1 cellular context compared by ENCODE assay signal in genomic region chr10:28949005-28950004, GRCh38.
TF ChIP-seq lines count a peak whose summit lies in the region.

No MANE protein-coding gene starts in this region.

TF ChIP-seq in K562, 482 proteins besides CTCF, POLR2A, EP300 and RAD21 (continued from another document and continues in another):
- TF ChIP-seq, protein P1, sequence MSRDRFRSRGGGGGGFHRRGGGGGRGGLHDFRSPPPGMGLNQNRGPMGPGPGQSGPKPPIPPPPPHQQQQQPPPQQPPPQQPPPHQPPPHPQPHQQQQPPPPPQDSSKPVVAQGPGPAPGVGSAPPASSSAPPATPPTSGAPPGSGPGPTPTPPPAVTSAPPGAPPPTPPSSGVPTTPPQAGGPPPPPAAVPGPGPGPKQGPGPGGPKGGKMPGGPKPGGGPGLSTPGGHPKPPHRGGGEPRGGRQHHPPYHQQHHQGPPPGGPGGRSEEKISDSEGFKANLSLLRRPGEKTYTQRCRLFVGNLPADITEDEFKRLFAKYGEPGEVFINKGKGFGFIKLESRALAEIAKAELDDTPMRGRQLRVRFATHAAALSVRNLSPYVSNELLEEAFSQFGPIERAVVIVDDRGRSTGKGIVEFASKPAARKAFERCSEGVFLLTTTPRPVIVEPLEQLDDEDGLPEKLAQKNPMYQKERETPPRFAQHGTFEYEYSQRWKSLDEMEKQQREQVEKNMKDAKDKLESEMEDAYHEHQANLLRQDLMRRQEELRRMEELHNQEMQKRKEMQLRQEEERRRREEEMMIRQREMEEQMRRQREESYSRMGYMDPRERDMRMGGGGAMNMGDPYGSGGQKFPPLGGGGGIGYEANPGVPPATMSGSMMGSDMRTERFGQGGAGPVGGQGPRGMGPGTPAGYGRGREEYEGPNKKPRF (IDR thresholded peaks at IDR 0.05; ENCODE audit: low read depth, low read length): no peak
- no peak for TF ChIP-seq HDGF (IDR thresholded peaks at IDR 0.05)
- TF ChIP-seq RNF2 (IDR thresholded peaks at IDR 0.05): peak; percentile 32; the same call in 1 of the 2 replicates
- no peak for TF ChIP-seq ETS2 (tag; IDR thresholded peaks at IDR 0.05; ENCODE audit: borderline replicate concordance, poor library complexity, severe bottlenecking)
- TF ChIP-seq FOXA3 (CRISPR knock-in tag; conservative IDR thresholded peaks at IDR 0.05 in 1 of 2, IDR thresholded peaks at IDR 0.05 in 1 of 2): no peak
- TF ChIP-seq ZNF253 (CRISPR knock-in tag; conservative IDR thresholded peaks at IDR 0.05): no peak
- no peak for TF ChIP-seq ZNF232 (CRISPR knock-in tag; IDR thresholded peaks at IDR 0.05)
- no peak for TF ChIP-seq ZNF778 (CRISPR knock-in tag; IDR thresholded peaks at IDR 0.05)
- TF ChIP-seq ZBTB11 (CRISPR knock-in tag; IDR thresholded peaks at IDR 0.05): no peak
- TF ChIP-seq ZFPM2 (CRISPR knock-in tag; IDR thresholded peaks at IDR 0.05): no peak
- TF ChIP-seq ZNF41 (CRISPR knock-in tag; conservative IDR thresholded peaks at IDR 0.05): 0 out of 2 replicates have a peak, but pooled peaks have one; percentile 5
- TF ChIP-seq, protein P2, sequence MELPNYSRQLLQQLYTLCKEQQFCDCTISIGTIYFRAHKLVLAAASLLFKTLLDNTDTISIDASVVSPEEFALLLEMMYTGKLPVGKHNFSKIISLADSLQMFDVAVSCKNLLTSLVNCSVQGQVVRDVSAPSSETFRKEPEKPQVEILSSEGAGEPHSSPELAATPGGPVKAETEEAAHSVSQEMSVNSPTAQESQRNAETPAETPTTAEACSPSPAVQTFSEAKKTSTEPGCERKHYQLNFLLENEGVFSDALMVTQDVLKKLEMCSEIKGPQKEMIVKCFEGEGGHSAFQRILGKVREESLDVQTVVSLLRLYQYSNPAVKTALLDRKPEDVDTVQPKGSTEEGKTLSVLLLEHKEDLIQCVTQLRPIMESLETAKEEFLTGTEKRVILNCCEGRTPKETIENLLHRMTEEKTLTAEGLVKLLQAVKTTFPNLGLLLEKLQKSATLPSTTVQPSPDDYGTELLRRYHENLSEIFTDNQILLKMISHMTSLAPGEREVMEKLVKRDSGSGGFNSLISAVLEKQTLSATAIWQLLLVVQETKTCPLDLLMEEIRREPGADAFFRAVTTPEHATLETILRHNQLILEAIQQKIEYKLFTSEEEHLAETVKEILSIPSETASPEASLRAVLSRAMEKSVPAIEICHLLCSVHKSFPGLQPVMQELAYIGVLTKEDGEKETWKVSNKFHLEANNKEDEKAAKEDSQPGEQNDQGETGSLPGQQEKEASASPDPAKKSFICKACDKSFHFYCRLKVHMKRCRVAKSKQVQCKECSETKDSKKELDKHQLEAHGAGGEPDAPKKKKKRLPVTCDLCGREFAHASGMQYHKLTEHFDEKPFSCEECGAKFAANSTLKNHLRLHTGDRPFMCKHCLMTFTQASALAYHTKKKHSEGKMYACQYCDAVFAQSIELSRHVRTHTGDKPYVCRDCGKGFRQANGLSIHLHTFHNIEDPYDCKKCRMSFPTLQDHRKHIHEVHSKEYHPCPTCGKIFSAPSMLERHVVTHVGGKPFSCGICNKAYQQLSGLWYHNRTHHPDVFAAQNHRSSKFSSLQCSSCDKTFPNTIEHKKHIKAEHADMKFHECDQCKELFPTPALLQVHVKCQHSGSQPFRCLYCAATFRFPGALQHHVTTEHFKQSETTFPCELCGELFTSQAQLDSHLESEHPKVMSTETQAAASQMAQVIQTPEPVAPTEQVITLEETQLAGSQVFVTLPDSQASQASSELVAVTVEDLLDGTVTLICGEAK (IDR thresholded peaks at IDR 0.05): no peak
- TF ChIP-seq, protein P2 (CRISPR knock-in tag; IDR thresholded peaks at IDR 0.05): no peak
- TF ChIP-seq BDP1 (IDR thresholded peaks at IDR 0.05; ENCODE audit: insufficient read depth, insufficient read length): no peak
- peak; percentile 57 for TF ChIP-seq POLR2H (tag; IDR thresholded peaks at IDR 0.05; ENCODE audit: low read depth)
- TF ChIP-seq ZNF3 (CRISPR knock-in tag; IDR thresholded peaks at IDR 0.05): no peak
- no peak for TF ChIP-seq BRD9 (IDR thresholded peaks at IDR 0.05; ENCODE audit: low read depth, partially characterized antibody)
- TF ChIP-seq ARID1B (IDR thresholded peaks at IDR 0.05): peak; percentile 15; the same call in 1 of the 2 replicates
- no peak for TF ChIP-seq BRF2 (IDR thresholded peaks at IDR 0.05; ENCODE audit: borderline replicate concordance, insufficient read depth, insufficient read length)
- TF ChIP-seq RUNX1 (IDR thresholded peaks at IDR 0.05; ENCODE audit: low read depth): no peak
- TF ChIP-seq DACH1 (IDR thresholded peaks at IDR 0.05; ENCODE audit: partially characterized antibody): no peak
- TF ChIP-seq POLR3A (IDR thresholded peaks at IDR 0.05; ENCODE audit: borderline replicate concordance, extremely low read depth, insufficient read depth, insufficient read length): no peak
- TF ChIP-seq, protein P3, sequence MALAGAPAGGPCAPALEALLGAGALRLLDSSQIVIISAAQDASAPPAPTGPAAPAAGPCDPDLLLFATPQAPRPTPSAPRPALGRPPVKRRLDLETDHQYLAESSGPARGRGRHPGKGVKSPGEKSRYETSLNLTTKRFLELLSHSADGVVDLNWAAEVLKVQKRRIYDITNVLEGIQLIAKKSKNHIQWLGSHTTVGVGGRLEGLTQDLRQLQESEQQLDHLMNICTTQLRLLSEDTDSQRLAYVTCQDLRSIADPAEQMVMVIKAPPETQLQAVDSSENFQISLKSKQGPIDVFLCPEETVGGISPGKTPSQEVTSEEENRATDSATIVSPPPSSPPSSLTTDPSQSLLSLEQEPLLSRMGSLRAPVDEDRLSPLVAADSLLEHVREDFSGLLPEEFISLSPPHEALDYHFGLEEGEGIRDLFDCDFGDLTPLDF (CRISPR knock-in tag; IDR thresholded peaks at IDR 0.05): no peak
- TF ChIP-seq, protein P4, sequence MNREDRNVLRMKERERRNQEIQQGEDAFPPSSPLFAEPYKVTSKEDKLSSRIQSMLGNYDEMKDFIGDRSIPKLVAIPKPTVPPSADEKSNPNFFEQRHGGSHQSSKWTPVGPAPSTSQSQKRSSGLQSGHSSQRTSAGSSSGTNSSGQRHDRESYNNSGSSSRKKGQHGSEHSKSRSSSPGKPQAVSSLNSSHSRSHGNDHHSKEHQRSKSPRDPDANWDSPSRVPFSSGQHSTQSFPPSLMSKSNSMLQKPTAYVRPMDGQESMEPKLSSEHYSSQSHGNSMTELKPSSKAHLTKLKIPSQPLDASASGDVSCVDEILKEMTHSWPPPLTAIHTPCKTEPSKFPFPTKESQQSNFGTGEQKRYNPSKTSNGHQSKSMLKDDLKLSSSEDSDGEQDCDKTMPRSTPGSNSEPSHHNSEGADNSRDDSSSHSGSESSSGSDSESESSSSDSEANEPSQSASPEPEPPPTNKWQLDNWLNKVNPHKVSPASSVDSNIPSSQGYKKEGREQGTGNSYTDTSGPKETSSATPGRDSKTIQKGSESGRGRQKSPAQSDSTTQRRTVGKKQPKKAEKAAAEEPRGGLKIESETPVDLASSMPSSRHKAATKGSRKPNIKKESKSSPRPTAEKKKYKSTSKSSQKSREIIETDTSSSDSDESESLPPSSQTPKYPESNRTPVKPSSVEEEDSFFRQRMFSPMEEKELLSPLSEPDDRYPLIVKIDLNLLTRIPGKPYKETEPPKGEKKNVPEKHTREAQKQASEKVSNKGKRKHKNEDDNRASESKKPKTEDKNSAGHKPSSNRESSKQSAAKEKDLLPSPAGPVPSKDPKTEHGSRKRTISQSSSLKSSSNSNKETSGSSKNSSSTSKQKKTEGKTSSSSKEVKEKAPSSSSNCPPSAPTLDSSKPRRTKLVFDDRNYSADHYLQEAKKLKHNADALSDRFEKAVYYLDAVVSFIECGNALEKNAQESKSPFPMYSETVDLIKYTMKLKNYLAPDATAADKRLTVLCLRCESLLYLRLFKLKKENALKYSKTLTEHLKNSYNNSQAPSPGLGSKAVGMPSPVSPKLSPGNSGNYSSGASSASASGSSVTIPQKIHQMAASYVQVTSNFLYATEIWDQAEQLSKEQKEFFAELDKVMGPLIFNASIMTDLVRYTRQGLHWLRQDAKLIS (CRISPR knock-in tag; IDR thresholded peaks at IDR 0.05): no peak
- TF ChIP-seq ZNF717 (CRISPR knock-in tag; IDR thresholded peaks at IDR 0.05): no peak
- TF ChIP-seq GATAD2A (IDR thresholded peaks at IDR 0.05): no peak
- no peak for TF ChIP-seq NFE2L1 (tag; IDR thresholded peaks at IDR 0.05; ENCODE audit: borderline replicate concordance, low read depth)
- TF ChIP-seq, protein P5, sequence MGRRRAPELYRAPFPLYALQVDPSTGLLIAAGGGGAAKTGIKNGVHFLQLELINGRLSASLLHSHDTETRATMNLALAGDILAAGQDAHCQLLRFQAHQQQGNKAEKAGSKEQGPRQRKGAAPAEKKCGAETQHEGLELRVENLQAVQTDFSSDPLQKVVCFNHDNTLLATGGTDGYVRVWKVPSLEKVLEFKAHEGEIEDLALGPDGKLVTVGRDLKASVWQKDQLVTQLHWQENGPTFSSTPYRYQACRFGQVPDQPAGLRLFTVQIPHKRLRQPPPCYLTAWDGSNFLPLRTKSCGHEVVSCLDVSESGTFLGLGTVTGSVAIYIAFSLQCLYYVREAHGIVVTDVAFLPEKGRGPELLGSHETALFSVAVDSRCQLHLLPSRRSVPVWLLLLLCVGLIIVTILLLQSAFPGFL (CRISPR knock-in tag; IDR thresholded peaks at IDR 0.05): no peak
- TF ChIP-seq RBM39 (optimal IDR thresholded peaks at IDR 0.05; ENCODE audit: low read depth, low read length): no peak
- no peak for TF ChIP-seq ZNF277 (CRISPR knock-in tag; IDR thresholded peaks at IDR 0.05; ENCODE audit: borderline replicate concordance)
- no peak for TF ChIP-seq CHD1 (IDR thresholded peaks at IDR 0.05; ENCODE audit: low read length)
- TF ChIP-seq HEY1 (CRISPR knock-in tag; IDR thresholded peaks at IDR 0.05; ENCODE audit: borderline replicate concordance): no peak
- no peak for TF ChIP-seq KDM2B (CRISPR knock-in tag; IDR thresholded peaks at IDR 0.05)
- peak; percentile 67; the same call in 1 of the 2 replicates for TF ChIP-seq NFRKB (IDR thresholded peaks at IDR 0.05; ENCODE audit: low read depth)
- TF ChIP-seq HLTF (IDR thresholded peaks at IDR 0.05): no peak
